ENCODE assay signal across 8 cellular contexts in the genomic region with DNA sequence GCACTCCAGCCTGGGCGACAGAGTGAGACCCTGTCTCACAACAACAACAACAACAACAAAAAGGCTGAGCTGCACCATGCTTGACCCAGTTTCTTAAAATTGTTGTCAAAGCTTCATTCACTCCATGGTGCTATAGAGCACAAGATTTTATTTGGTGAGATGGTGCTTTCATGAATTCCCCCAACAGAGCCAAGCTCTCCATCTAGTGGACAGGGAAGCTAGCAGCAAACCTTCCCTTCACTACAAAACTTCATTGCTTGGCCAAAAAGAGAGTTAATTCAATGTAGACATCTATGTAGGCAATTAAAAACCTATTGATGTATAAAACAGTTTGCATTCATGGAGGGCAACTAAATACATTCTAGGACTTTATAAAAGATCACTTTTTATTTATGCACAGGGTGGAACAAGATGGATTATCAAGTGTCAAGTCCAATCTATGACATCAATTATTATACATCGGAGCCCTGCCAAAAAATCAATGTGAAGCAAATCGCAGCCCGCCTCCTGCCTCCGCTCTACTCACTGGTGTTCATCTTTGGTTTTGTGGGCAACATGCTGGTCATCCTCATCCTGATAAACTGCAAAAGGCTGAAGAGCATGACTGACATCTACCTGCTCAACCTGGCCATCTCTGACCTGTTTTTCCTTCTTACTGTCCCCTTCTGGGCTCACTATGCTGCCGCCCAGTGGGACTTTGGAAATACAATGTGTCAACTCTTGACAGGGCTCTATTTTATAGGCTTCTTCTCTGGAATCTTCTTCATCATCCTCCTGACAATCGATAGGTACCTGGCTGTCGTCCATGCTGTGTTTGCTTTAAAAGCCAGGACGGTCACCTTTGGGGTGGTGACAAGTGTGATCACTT. TPM values are rescaled to one million over a fixed set of nuclear protein-coding genes. Genes with fewer than 3 reads are reported as not detected.
DNase-seq lines count a peak whose midpoint lies in the region; ATAC-seq, FAIRE-seq and TF ChIP-seq lines count a peak whose summit lies in the region.

No MANE protein-coding gene starts in this region.

- no peak overlapping the region for H3K4me3 ChIP-seq in AG09309 (ENCODE audit: control insufficient read depth, low read depth, low read length)
- no peak overlapping the region for H3K4me3 ChIP-seq in gastroesophageal sphincter
- H3K4me3 ChIP-seq in H7 (ENCODE audit: insufficient read depth, low read depth, low read length): no peak overlapping the region

- no peaks in the 10 kb centered on the region for H3K36me3 ChIP-seq in gastroesophageal sphincter
- H3K36me3 ChIP-seq in H7 (replicated peaks; ENCODE audit: control insufficient read depth, insufficient read depth, low read length): no peaks in the 10 kb centered on the region

- peak; percentile 87 for FAIRE-seq in GM12892 (lab: Jason Lieb, UNC)

- H3K27me3 ChIP-seq in gastroesophageal sphincter: peaks cover 51% of the 10 kb centered on the region
- no peaks in the 10 kb centered on the region for H3K27me3 ChIP-seq in H7 (ENCODE audit: control insufficient read depth, insufficient read depth, low read length)

- DNase-seq in AG09309 (ENCODE audit: low read depth) (peak; percentile 5), GM12892 (ENCODE audit: insufficient read length) (no peak), SKM-1 treated with dmso at 0.1 percent for 144 hours (lab: John Stamatoyannopoulos, UW; ENCODE audit: unreplicated experiment) (peak; percentile 53), superior temporal gyrus (ENCODE audit: extremely low spot score) (no peak), SW 1271 (lab: John Stamatoyannopoulos, UW) (no peak), H7 (no peak)

- no peak overlapping the region for H3K27ac ChIP-seq in gastroesophageal sphincter

- TF ChIP-seq EP300 in gastroesophageal sphincter (IDR thresholded peaks at IDR 0.05): no peak

- ATAC-seq in gastroesophageal sphincter (no peak), HG03025 (IDR thresholded peaks at IDR 0.05; ENCODE audit: low FRiP score, unreplicated experiment) (no peak)

- TF ChIP-seq POLR2A in GM12892 (IDR thresholded peaks at IDR 0.05; ENCODE audit: low read depth, low read length) (no peak), gastroesophageal sphincter (IDR thresholded peaks at IDR 0.05) (no peak)

- TF ChIP-seq CTCF in AG09309 (IDR thresholded peaks at IDR 0.05; ENCODE audit: control insufficient read depth, insufficient read depth, low read depth, low read length, missing control alignments) (peak; percentile 69), gastroesophageal sphincter (IDR thresholded peaks at IDR 0.05) (peak in 3 of 4 experiments; percentile 21 to 38 (median 38))

- 83 to 92% methylated on average over 7 to 9 of the region's 9 CpGs for WGBS in gastroesophageal sphincter (ENCODE audit: low coverage in 1 of 2), 2 donors

- no peaks in the 10 kb centered on the region for H3K4me1 ChIP-seq in gastroesophageal sphincter

- no peaks in the 10 kb centered on the region for H3K9me3 ChIP-seq in gastroesophageal sphincter

RNA-seq across cellular contexts. Expression of gene CCR5, which starts 2.0 kb away (rescaled TPM):
- polyA plus RNA-seq in GM12892 (2012; ENCODE audit: missing spikeins): 0.11 TPM
- total RNA-seq in gastroesophageal sphincter: 1 to 10 TPM in 1 of 4 donors, under 1 TPM in 3; 0.23 to 1.8 (median 0.44) TPM
- not detected in 2 replicates for total RNA-seq in H7 (2014; rRNA removed; shearing (Covaris generic))

RNA-seq across cellular contexts. Expression of gene CCR2, which starts 18.8 kb away (rescaled TPM):
- 0.42 TPM for polyA plus RNA-seq in GM12892 (2012; ENCODE audit: missing spikeins)
- total RNA-seq in gastroesophageal sphincter: 1 to 10 TPM in 2 of 4 donors, under 1 TPM in 2; 0.77 to 3.9 (median 1.9) TPM
- total RNA-seq in H7 (2014; rRNA removed; shearing (Covaris generic)): not detected in 2 replicates

RNA-seq across cellular contexts. Expression of gene CCRL2, which starts 34.3 kb away (rescaled TPM):
- polyA plus RNA-seq in GM12892 (2012; ENCODE audit: missing spikeins): 0.93 TPM
- 10 to 100 TPM in 1 of 4 donors, 1 to 10 TPM in 1, under 1 TPM in 2; 0.89 to 15.8 (median 1.9) TPM for total RNA-seq in gastroesophageal sphincter
- total RNA-seq in H7 (2014; rRNA removed; shearing (Covaris generic)): not detected in 2 replicates

Comparison
In these comparisons a context has a peak if more than half of its experiments do, and no peak if none do; other contexts are left out.
1. DNase-seq: peak in AG09309 (single experiment) and SKM-1 treated with dmso at 0.1 percent for 144 hours (single experiment); none in GM12892 (single experiment), superior temporal gyrus (single experiment), SW 1271 (0 of 2) and H7 (single experiment).